In genomic region chr15:29671308-29671981, GRCh38 we compare ENCODE assay signal across 1 cellular context.
TF ChIP-seq lines count a peak whose summit lies in the region.

No MANE protein-coding gene starts in this region.

TF ChIP-seq in GM23338, 12 proteins besides CTCF, POLR2A, EP300 and RAD21 (continued from another document):
- TF ChIP-seq, protein P1, sequence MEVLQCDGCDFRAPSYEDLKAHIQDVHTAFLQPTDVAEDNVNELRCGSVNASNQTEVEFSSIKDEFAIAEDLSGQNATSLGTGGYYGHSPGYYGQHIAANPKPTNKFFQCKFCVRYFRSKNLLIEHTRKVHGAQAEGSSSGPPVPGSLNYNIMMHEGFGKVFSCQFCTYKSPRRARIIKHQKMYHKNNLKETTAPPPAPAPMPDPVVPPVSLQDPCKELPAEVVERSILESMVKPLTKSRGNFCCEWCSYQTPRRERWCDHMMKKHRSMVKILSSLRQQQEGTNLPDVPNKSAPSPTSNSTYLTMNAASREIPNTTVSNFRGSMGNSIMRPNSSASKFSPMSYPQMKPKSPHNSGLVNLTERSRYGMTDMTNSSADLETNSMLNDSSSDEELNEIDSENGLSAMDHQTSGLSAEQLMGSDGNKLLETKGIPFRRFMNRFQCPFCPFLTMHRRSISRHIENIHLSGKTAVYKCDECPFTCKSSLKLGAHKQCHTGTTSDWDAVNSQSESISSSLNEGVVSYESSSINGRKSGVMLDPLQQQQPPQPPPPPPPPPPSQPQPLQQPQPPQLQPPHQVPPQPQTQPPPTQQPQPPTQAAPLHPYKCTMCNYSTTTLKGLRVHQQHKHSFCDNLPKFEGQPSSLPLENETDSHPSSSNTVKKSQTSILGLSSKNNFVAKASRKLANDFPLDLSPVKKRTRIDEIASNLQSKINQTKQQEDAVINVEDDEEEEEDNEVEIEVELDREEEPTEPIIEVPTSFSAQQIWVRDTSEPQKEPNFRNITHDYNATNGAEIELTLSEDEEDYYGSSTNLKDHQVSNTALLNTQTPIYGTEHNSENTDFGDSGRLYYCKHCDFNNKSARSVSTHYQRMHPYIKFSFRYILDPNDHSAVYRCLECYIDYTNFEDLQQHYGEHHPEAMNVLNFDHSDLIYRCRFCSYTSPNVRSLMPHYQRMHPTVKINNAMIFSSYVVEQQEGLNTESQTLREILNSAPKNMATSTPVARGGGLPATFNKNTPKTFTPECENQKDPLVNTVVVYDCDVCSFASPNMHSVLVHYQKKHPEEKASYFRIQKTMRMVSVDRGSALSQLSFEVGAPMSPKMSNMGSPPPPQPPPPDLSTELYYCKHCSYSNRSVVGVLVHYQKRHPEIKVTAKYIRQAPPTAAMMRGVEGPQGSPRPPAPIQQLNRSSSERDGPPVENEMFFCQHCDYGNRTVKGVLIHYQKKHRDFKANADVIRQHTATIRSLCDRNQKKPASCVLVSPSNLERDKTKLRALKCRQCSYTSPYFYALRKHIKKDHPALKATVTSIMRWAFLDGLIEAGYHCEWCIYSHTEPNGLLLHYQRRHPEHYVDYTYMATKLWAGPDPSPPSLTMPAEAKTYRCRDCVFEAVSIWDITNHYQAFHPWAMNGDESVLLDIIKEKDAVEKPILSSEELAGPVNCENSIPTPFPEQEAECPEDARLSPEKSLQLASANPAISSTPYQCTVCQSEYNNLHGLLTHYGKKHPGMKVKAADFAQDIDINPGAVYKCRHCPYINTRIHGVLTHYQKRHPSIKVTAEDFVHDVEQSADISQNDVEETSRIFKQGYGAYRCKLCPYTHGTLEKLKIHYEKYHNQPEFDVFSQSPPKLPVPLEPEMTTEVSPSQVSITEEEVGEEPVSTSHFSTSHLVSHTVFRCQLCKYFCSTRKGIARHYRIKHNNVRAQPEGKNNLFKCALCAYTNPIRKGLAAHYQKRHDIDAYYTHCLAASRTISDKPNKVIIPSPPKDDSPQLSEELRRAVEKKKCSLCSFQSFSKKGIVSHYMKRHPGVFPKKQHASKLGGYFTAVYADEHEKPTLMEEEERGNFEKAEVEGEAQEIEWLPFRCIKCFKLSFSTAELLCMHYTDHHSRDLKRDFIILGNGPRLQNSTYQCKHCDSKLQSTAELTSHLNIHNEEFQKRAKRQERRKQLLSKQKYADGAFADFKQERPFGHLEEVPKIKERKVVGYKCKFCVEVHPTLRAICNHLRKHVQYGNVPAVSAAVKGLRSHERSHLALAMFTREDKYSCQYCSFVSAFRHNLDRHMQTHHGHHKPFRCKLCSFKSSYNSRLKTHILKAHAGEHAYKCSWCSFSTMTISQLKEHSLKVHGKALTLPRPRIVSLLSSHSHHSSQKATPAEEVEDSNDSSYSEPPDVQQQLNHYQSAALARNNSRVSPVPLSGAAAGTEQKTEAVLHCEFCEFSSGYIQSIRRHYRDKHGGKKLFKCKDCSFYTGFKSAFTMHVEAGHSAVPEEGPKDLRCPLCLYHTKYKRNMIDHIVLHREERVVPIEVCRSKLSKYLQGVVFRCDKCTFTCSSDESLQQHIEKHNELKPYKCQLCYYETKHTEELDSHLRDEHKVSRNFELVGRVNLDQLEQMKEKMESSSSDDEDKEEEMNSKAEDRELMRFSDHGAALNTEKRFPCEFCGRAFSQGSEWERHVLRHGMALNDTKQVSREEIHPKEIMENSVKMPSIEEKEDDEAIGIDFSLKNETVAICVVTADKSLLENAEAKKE (CRISPR knock-in tag; IDR thresholded peaks at IDR 0.05) = no peak
- TF ChIP-seq CREB1 (CRISPR knock-in tag; IDR thresholded peaks at IDR 0.05; ENCODE audit: low read depth) = no peak
- no peak for TF ChIP-seq POLR2AphosphoS5 (IDR thresholded peaks at IDR 0.05; ENCODE audit: low read depth)
- no peak for TF ChIP-seq STAT1 (IDR thresholded peaks at IDR 0.05; ENCODE audit: unreplicated experiment)
- TF ChIP-seq ZNF331 (CRISPR knock-in tag; IDR thresholded peaks at IDR 0.05; ENCODE audit: low read depth) = no peak
- TF ChIP-seq NANOG (IDR thresholded peaks at IDR 0.05; ENCODE audit: borderline replicate concordance) = no peak
- no peak for TF ChIP-seq EZH2 (IDR thresholded peaks at IDR 0.05; ENCODE audit: low read depth, unreplicated experiment)
- TF ChIP-seq EZH2phosphoT487 (IDR thresholded peaks at IDR 0.05; ENCODE audit: unreplicated experiment) = no peak
- TF ChIP-seq, protein P2, sequence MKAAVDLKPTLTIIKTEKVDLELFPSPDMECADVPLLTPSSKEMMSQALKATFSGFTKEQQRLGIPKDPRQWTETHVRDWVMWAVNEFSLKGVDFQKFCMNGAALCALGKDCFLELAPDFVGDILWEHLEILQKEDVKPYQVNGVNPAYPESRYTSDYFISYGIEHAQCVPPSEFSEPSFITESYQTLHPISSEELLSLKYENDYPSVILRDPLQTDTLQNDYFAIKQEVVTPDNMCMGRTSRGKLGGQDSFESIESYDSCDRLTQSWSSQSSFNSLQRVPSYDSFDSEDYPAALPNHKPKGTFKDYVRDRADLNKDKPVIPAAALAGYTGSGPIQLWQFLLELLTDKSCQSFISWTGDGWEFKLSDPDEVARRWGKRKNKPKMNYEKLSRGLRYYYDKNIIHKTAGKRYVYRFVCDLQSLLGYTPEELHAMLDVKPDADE (IDR thresholded peaks at IDR 0.05) = no peak
- TF ChIP-seq JUNB (IDR thresholded peaks at IDR 0.05; ENCODE audit: unreplicated experiment) = no peak
TF ChIP-seq in GM23338: peak in this region for 0.
